8 cellular contexts compared by ENCODE assay signal in the genomic region with DNA sequence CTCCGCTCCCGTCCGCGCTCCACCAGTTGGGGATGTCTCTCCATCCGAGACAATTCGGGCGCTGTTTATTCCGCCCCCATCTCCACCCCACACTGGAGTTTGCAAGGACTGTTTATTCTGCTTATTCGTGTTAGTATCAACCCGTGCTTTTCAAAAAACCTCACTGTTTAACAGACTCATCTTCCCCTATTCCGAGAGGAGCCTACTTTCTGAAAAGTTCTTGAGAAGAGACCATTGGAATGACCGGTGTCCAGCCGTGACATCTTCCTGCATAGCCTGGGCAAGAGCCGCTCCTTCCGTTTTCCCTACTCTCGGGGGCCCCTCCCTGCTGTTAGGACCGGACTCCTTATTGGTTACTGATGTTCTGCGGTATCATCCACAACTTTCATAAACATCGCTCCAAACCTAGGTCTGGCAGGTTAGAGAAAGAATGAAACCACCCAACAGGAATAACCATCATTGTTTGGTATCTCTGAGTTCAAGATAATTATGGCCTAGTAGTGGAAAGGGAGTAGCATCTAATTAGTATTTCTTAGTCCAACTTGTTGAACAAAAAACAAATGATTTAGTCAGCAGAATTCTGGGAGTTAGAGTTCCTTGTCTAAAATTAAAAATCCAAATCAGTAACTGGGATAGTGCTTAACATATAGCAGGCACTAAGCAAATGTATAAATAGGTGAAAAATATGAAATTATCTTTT. TPM values are rescaled to one million over a fixed set of nuclear protein-coding genes. Genes with fewer than 3 reads are reported as not detected.
A peak's percentile ranks its signal among the peaks of the same experiment; 100 is the strongest.
DNase-seq lines count a peak whose midpoint lies in the region; ATAC-seq, FAIRE-seq and TF ChIP-seq lines count a peak whose summit lies in the region.

No MANE protein-coding gene starts in this region.

- WGBS in adrenal gland, 4 donors, result 0 to 2% (median 0%) methylated on average over 19 of the region's 19 CpGs

- H3K9me3 ChIP-seq in KOPT-K1 (ENCODE audit: insufficient read depth, low read length, poor library complexity, severe bottlenecking), result no peaks in the 10 kb centered on the region
- no peaks in the 10 kb centered on the region for H3K9me3 ChIP-seq in adrenal gland (replicated peaks in 1 of 3)

- H3K27ac ChIP-seq in KOPT-K1 (ENCODE audit: low read depth, low read length, poor library complexity, severe bottlenecking), result peak overlapping the region; percentile 78
- H3K27ac ChIP-seq in RWPE1, result peak overlapping the region; percentile 96
- H3K27ac ChIP-seq in adrenal gland, result peak overlapping the region; percentile 71 to 99 (median 96)

- TF ChIP-seq POLR2A in adrenal gland (IDR thresholded peaks at IDR 0.05), result peak; percentile 68 to 78

- CTCF ChIA-PET in RWPE1 (lab: Yijun Ruan, JAX), result no interaction called here

- POLR2A ChIA-PET in RWPE1 (lab: Yijun Ruan, JAX; ENCODE audit: low non-redundant PET), result interaction anchor here (1.0 kb wide), 1 partner anchor 55 kb away, joined by 7 read pairs; the partner anchor contains the start of gene PRPF38B

- H3K36me3 ChIP-seq in KOPT-K1 (ENCODE audit: insufficient read depth, low read length) (peaks cover 8% of the 10 kb centered on the region), adrenal gland (replicated peaks in 1 of 2) (no peaks in the 10 kb centered on the region)

- intact Hi-C loops in adrenal gland (cut with DNase I), result no loop called here
- intact Hi-C loops in Right ventricle myocardium inferior (cut with DNase I), result no loop called here

- H3K27me3 ChIP-seq in adrenal gland, result no peaks in the 10 kb centered on the region

- FAIRE-seq in urothelium cell line (lab: Jason Lieb, UNC), result peak; percentile 9

- TF ChIP-seq CTCF in RWPE1 (conservative IDR thresholded peaks at IDR 0.05; ENCODE audit: low read depth) (no peak), adrenal gland (IDR thresholded peaks at IDR 0.05) (no peak)

- peaks cover 7 to 20% of the 10 kb centered on the region in 2 donors for H3K4me1 ChIP-seq in adrenal gland (replicated peaks in 1 of 2)

- peak overlapping the region in 3 of 4 donors; percentile 66 to 78 (median 68) for H3K4me3 ChIP-seq in adrenal gland

- peak; percentile 57 for DNase-seq in DMS153 treated with DMSO at 0.1 percent for 48 hours (lab: John Stamatoyannopoulos, UW; ENCODE audit: unreplicated experiment)
- DNase-seq in RWPE1 (ENCODE audit: low spot score), result peak; percentile 85
- peak; percentile 74 to 94 (median 90) for DNase-seq in adrenal gland
- peak; percentile 88 for DNase-seq in Right ventricle myocardium inferior (ENCODE audit: missing footprints)
- DNase-seq in occipital lobe (lab: John Stamatoyannopoulos, UW), result peak; percentile 47
- DNase-seq in urothelium cell line (ENCODE audit: low spot score), result peak; percentile 89

- ATAC-seq in GM21619 (IDR thresholded peaks at IDR 0.05; ENCODE audit: unreplicated experiment) (peak; percentile 28), Right ventricle myocardium inferior (peak; percentile 84)

RNA-seq across cellular contexts. Expression of gene STXBP3, which starts 0.8 kb away (rescaled TPM):
- 10 to 100 TPM; 35.1 to 63.2 (median 43.3) TPM for total RNA-seq in adrenal gland
- polyA plus RNA-seq in adrenal gland, result 10 to 100 TPM; 39.9 to 45.8 (median 42.3) TPM
- 24.1 TPM for total RNA-seq in Right ventricle myocardium inferior
- total RNA-seq in occipital lobe, result 40.7 TPM

RNA-seq across cellular contexts. Expression of gene FNDC7, which starts 34.6 kb away (rescaled TPM):
- total RNA-seq in adrenal gland (under 1 TPM in 4 of 8 donors, not detected in 4; 0.14 to 0.71 (median 0.23) TPM), Right ventricle myocardium inferior (not detected), occipital lobe (not detected)
- under 1 TPM in 1 of 3 donors, not detected in 2; 0.03 TPM for polyA plus RNA-seq in adrenal gland

RNA-seq across cellular contexts. Expression of gene PRPF38B, which starts 55.2 kb away (rescaled TPM):
- total RNA-seq in adrenal gland (10 to 100 TPM; 11.3 to 33.2 (median 23.4) TPM), Right ventricle myocardium inferior (16.9 TPM), occipital lobe (21.8 TPM)
- 10 to 100 TPM; 34.3 to 63.2 (median 39.5) TPM for polyA plus RNA-seq in adrenal gland

Comparison
In these comparisons a context has a peak if more than half of its experiments do, and no peak if none do; other contexts are left out.
1. Peak in every context shown above with its lines: DNase-seq, ATAC-seq, H3K4me3 ChIP-seq and H3K27ac ChIP-seq.